ENCODE assay signal across 10 cellular contexts in the genomic region with DNA sequence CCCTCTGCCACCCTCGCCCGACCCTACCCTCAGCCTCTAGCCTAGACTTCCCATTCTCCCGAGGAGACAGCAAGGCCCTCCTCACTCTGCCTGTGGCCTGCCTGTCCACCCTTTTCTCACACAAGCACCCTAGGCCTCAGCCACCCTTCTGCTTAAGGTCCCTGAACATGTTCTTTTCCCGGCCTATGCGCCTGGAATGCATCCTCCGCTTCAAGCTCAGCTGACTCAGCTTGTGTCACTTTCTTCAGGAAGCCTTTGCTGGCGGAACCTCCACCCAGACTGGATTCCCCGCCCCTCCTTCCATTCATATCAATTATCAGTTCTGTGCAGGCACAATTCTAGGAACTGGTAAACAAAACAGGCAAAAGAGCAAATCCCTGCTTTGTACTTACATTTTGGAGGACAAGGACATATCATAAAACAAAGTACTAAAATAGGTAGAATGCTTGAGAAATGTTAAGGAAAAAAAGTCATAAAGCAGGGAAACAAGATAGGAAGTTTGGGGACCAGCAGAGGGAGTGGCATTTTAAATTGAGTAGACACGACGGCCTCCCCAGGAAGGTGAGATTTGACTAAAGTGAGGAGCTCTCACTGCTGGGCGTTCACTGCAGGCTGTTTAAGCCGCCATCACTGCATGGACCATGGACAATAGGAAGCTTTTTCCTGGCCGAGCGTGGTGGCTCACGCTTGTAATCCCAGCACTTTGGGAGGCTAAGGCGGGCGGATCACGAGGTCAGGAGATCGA. TPM values are rescaled to one million over a fixed set of nuclear protein-coding genes. Genes with fewer than 3 reads are reported as not detected.
DNase-seq lines count a peak whose midpoint lies in the region; ATAC-seq, FAIRE-seq and TF ChIP-seq lines count a peak whose summit lies in the region.
"Had no signal": no experiment of that assay in that cellular context is flagged by ENCODE, and none has a peak within 500 bp of the region (broad histone marks: within the 10 kb centered on the region; RNA-seq: fewer than 3 reads in every experiment).

No MANE protein-coding gene starts in this region.

- 82% methylated on average over 17 of the region's 19 CpGs for WGBS in right cardiac atrium

- no peaks in the 10 kb centered on the region for H3K9me3 ChIP-seq in right cardiac atrium (ENCODE audit: control insufficient read depth, low read length)
- no peaks in the 10 kb centered on the region for H3K9me3 ChIP-seq in subcutaneous abdominal adipose tissue (ENCODE audit: control insufficient read depth in 5 of 5, low read length in 5 of 5)

- intact Hi-C loops in right cardiac atrium (cut with DNase I): no loop called here

- TF ChIP-seq CTCF in bronchial epithelial cell (IDR thresholded peaks at IDR 0.05; ENCODE audit: insufficient read depth, low read length, severe bottlenecking): no peak

- H3K4me3 ChIP-seq in bronchial epithelial cell (ENCODE audit: low read depth, low read length): no peak overlapping the region
- no peak overlapping the region for H3K4me3 ChIP-seq in right cardiac atrium (ENCODE audit: low read length)
- H3K4me3 ChIP-seq in subcutaneous abdominal adipose tissue (ENCODE audit: low read depth in 1 of 5, low read length in 5 of 5): no peak overlapping the region

- peak; percentile 45 to 85 for ATAC-seq in right cardiac atrium
- no peak for ATAC-seq in HG02885 (IDR thresholded peaks at IDR 0.05; ENCODE audit: poor library complexity, unreplicated experiment)
- ATAC-seq in HG03457 (IDR thresholded peaks at IDR 0.05; ENCODE audit: unreplicated experiment): no peak

- FAIRE-seq in bronchial epithelial cell (lab: Jason Lieb, UNC): no peak

- no peaks in the 10 kb centered on the region for H3K27me3 ChIP-seq in bronchial epithelial cell (ENCODE audit: control insufficient read depth, insufficient read depth, low read length)
- H3K27me3 ChIP-seq in right cardiac atrium (ENCODE audit: control insufficient read depth, insufficient read depth): no peaks in the 10 kb centered on the region
- H3K27me3 ChIP-seq in subcutaneous abdominal adipose tissue (ENCODE audit: control insufficient read depth in 5 of 5, insufficient read depth in 4 of 5, low read length in 5 of 5): no peaks in the 10 kb centered on the region

- no peaks in the 10 kb centered on the region for H3K4me1 ChIP-seq in right cardiac atrium (ENCODE audit: control insufficient read depth, insufficient read depth, low read length)
- peaks cover 2 to 11% (median 5%) of the 10 kb centered on the region in 5 donors for H3K4me1 ChIP-seq in subcutaneous abdominal adipose tissue (ENCODE audit: control insufficient read depth in 5 of 5, insufficient read depth in 5 of 5, low read length in 5 of 5)

- no peak overlapping the region for H3K9ac ChIP-seq in subcutaneous abdominal adipose tissue (ENCODE audit: low read length in 5 of 5)

- H3K27ac ChIP-seq in right cardiac atrium (ENCODE audit: low read length): peak overlapping the region; percentile 81
- peak overlapping the region; percentile 1 for H3K27ac ChIP-seq in subcutaneous abdominal adipose tissue (ENCODE audit: low read depth, low read length)
- H3K27ac ChIP-seq: HL-60 had no signal

- peaks cover 8% of the 10 kb centered on the region for H3K36me3 ChIP-seq in bronchial epithelial cell (ENCODE audit: control insufficient read depth, insufficient read depth, low read length)
- peaks cover 2 to 34% (median 30%) of the 10 kb centered on the region in 5 donors for H3K36me3 ChIP-seq in subcutaneous abdominal adipose tissue (ENCODE audit: control insufficient read depth in 5 of 5, insufficient read depth in 5 of 5, low read length in 5 of 5)

- DNase-seq in LHCN-M2 (ENCODE audit: low read depth): peak; percentile 15
- peak; percentile 80 for DNase-seq in bronchial epithelial cell (ENCODE audit: low read depth)
- peak in 2 of 3 donors; percentile 54 to 74 for DNase-seq in right cardiac atrium
- DNase-seq in NCI-H2196 treated with DMSO at 0.1 percent for 48 hours (lab: John Stamatoyannopoulos, UW; ENCODE audit: unreplicated experiment): no peak
- no peak for DNase-seq in NCI-H187 (lab: John Stamatoyannopoulos, UW)
- DNase-seq: NCI-H1930 had no signal

RNA-seq across cellular contexts. Expression of a gene that starts 17.9 kb away (rescaled TPM):
- total RNA-seq in LHCN-M2 (2014; rRNA removed) (5.6 and 6.7 TPM in 2 replicates), bronchial epithelial cell (12.2 and 19.5 TPM in 2 replicates), right cardiac atrium (10 to 100 TPM in 2 of 4 donors, 1 to 10 TPM in 2; 8.1 to 36.8 (median 9.4) TPM)
- 16.3 TPM for polyA plus RNA-seq in LHCN-M2 (2012)
- polyA plus RNA-seq in right cardiac atrium: 8.6 TPM

RNA-seq across cellular contexts. Expression of a gene that starts 19.6 kb away (rescaled TPM):
- total RNA-seq in LHCN-M2 (2014; rRNA removed) (18.0 and 21.4 TPM in 2 replicates), bronchial epithelial cell (20.8 and 28.4 TPM in 2 replicates), right cardiac atrium (10 to 100 TPM; 21.2 to 26.9 (median 23.5) TPM)
- polyA plus RNA-seq in LHCN-M2 (2012): 8.4 TPM
- polyA plus RNA-seq in right cardiac atrium: 8.3 TPM

Comparison
In these comparisons a context has a peak if more than half of its experiments do, and no peak if none do; other contexts are left out.
1. DNase-seq: peak in LHCN-M2 (single experiment), bronchial epithelial cell (single experiment) and right cardiac atrium (2 of 3); none in NCI-H2196 treated with DMSO at 0.1 percent for 48 hours (single experiment) and NCI-H187 (0 of 2).
2. ATAC-seq: peak in right cardiac atrium (2 of 2); none in HG02885 (single experiment) and HG03457 (single experiment).